1 cellular context compared by ENCODE assay signal in genomic region chr17:28488154-28488883, GRCh38.
A peak's percentile ranks its signal among the peaks of the same experiment; 100 is the strongest.
TF ChIP-seq lines count a peak whose summit lies in the region.

No MANE protein-coding gene starts in this region.

TF ChIP-seq in HepG2, 621 proteins besides CTCF, POLR2A, EP300 and RAD21 (continued from another document and continues in another):
- peak; percentile 92; the same call in 1 of the 2 replicates for TF ChIP-seq HNF1A (IDR thresholded peaks at IDR 0.05; ENCODE audit: low read depth)
- peak; percentile 90 for TF ChIP-seq HNF1A (CRISPR knock-in tag; IDR thresholded peaks at IDR 0.05; ENCODE audit: borderline replicate concordance)
- no peak for TF ChIP-seq MEIS1 (CRISPR knock-in tag; IDR thresholded peaks at IDR 0.05; ENCODE audit: borderline replicate concordance)
- no peak for TF ChIP-seq KMT2A (CRISPR knock-in tag; IDR thresholded peaks at IDR 0.05)
- TF ChIP-seq MTF2 (CRISPR knock-in tag; IDR thresholded peaks at IDR 0.05; ENCODE audit: borderline replicate concordance) = no peak
- TF ChIP-seq CHD4 (IDR thresholded peaks at IDR 0.05; ENCODE audit: borderline replicate concordance, low read length) = 0 out of 2 replicates have a peak, but pooled peaks have one; percentile 18
- 0 out of 2 replicates have a peak, but pooled peaks have one; percentile 19 for TF ChIP-seq ZMYM4 (CRISPR knock-in tag; IDR thresholded peaks at IDR 0.05)
- no peak for TF ChIP-seq RORA (CRISPR knock-in tag; IDR thresholded peaks at IDR 0.05)
- peak; percentile 34; the same call in 1 of the 2 replicates for TF ChIP-seq CEBPG (CRISPR knock-in tag; IDR thresholded peaks at IDR 0.05)
- TF ChIP-seq, protein P1, sequence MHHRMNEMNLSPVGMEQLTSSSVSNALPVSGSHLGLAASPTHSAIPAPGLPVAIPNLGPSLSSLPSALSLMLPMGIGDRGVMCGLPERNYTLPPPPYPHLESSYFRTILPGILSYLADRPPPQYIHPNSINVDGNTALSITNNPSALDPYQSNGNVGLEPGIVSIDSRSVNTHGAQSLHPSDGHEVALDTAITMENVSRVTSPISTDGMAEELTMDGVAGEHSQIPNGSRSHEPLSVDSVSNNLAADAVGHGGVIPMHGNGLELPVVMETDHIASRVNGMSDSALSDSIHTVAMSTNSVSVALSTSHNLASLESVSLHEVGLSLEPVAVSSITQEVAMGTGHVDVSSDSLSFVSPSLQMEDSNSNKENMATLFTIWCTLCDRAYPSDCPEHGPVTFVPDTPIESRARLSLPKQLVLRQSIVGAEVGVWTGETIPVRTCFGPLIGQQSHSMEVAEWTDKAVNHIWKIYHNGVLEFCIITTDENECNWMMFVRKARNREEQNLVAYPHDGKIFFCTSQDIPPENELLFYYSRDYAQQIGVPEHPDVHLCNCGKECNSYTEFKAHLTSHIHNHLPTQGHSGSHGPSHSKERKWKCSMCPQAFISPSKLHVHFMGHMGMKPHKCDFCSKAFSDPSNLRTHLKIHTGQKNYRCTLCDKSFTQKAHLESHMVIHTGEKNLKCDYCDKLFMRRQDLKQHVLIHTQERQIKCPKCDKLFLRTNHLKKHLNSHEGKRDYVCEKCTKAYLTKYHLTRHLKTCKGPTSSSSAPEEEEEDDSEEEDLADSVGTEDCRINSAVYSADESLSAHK (CRISPR knock-in tag; IDR thresholded peaks at IDR 0.05; ENCODE audit: borderline replicate concordance) = no peak
- no peak for TF ChIP-seq ELK4 (CRISPR knock-in tag; IDR thresholded peaks at IDR 0.05; ENCODE audit: borderline replicate concordance)
- TF ChIP-seq IRX3 (CRISPR knock-in tag; IDR thresholded peaks at IDR 0.05; ENCODE audit: borderline replicate concordance, low read depth) = no peak
- no peak for TF ChIP-seq BCL6 (CRISPR knock-in tag; IDR thresholded peaks at IDR 0.05)
- TF ChIP-seq DDIT3 (CRISPR knock-in tag; IDR thresholded peaks at IDR 0.05) = no peak
- no peak for TF ChIP-seq RBM39 (IDR thresholded peaks at IDR 0.05; ENCODE audit: low read depth, low read length, poor library complexity, severe bottlenecking)
- TF ChIP-seq, protein P2, sequence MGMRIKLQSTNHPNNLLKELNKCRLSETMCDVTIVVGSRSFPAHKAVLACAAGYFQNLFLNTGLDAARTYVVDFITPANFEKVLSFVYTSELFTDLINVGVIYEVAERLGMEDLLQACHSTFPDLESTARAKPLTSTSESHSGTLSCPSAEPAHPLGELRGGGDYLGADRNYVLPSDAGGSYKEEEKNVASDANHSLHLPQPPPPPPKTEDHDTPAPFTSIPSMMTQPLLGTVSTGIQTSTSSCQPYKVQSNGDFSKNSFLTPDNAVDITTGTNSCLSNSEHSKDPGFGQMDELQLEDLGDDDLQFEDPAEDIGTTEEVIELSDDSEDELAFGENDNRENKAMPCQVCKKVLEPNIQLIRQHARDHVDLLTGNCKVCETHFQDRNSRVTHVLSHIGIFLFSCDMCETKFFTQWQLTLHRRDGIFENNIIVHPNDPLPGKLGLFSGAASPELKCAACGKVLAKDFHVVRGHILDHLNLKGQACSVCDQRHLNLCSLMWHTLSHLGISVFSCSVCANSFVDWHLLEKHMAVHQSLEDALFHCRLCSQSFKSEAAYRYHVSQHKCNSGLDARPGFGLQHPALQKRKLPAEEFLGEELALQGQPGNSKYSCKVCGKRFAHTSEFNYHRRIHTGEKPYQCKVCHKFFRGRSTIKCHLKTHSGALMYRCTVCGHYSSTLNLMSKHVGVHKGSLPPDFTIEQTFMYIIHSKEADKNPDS (CRISPR knock-in tag; IDR thresholded peaks at IDR 0.05) = 0 out of 2 replicates have a peak, but pooled peaks have one; percentile 16
- TF ChIP-seq CCAR2 (optimal IDR thresholded peaks at IDR 0.05; ENCODE audit: low read depth, low read length) = no peak
- no peak for TF ChIP-seq SYNCRIP (IDR thresholded peaks at IDR 0.05; ENCODE audit: insufficient read depth, low read depth, low read length)
- TF ChIP-seq PHF21A (CRISPR knock-in tag; IDR thresholded peaks at IDR 0.05) = peak; percentile 44; the same call in 1 of the 2 replicates
- no peak for TF ChIP-seq TOE1 (CRISPR knock-in tag; IDR thresholded peaks at IDR 0.05)
- TF ChIP-seq ZNF260 (CRISPR knock-in tag; IDR thresholded peaks at IDR 0.05; ENCODE audit: borderline replicate concordance, low read depth) = no peak
- TF ChIP-seq ZNF282 (IDR thresholded peaks at IDR 0.05; ENCODE audit: partially characterized antibody) = no peak
- no peak for TF ChIP-seq ZMAT3 (CRISPR knock-in tag; conservative IDR thresholded peaks at IDR 0.05)
- no peak for TF ChIP-seq RELA (CRISPR knock-in tag; IDR thresholded peaks at IDR 0.05)
- TF ChIP-seq JUNB (CRISPR knock-in tag; IDR thresholded peaks at IDR 0.05; ENCODE audit: borderline replicate concordance) = no peak
- TF ChIP-seq NFIB (CRISPR knock-in tag; IDR thresholded peaks at IDR 0.05; ENCODE audit: borderline replicate concordance) = no peak
- TF ChIP-seq ZNF766 (CRISPR knock-in tag; IDR thresholded peaks at IDR 0.05; ENCODE audit: borderline replicate concordance) = no peak
- TF ChIP-seq, protein P3, sequence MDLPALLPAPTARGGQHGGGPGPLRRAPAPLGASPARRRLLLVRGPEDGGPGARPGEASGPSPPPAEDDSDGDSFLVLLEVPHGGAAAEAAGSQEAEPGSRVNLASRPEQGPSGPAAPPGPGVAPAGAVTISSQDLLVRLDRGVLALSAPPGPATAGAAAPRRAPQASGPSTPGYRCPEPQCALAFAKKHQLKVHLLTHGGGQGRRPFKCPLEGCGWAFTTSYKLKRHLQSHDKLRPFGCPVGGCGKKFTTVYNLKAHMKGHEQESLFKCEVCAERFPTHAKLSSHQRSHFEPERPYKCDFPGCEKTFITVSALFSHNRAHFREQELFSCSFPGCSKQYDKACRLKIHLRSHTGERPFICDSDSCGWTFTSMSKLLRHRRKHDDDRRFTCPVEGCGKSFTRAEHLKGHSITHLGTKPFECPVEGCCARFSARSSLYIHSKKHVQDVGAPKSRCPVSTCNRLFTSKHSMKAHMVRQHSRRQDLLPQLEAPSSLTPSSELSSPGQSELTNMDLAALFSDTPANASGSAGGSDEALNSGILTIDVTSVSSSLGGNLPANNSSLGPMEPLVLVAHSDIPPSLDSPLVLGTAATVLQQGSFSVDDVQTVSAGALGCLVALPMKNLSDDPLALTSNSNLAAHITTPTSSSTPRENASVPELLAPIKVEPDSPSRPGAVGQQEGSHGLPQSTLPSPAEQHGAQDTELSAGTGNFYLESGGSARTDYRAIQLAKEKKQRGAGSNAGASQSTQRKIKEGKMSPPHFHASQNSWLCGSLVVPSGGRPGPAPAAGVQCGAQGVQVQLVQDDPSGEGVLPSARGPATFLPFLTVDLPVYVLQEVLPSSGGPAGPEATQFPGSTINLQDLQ (CRISPR knock-in tag; IDR thresholded peaks at IDR 0.05) = no peak
- no peak for TF ChIP-seq IKZF4 (CRISPR knock-in tag; IDR thresholded peaks at IDR 0.05; ENCODE audit: borderline replicate concordance, low read depth, not compliant biosample characterization)
- no peak for TF ChIP-seq ZNF598 (CRISPR knock-in tag; IDR thresholded peaks at IDR 0.05; ENCODE audit: borderline replicate concordance)
- no peak for TF ChIP-seq ZC3H13 (CRISPR knock-in tag; IDR thresholded peaks at IDR 0.05)
- TF ChIP-seq MATR3 (CRISPR knock-in tag; IDR thresholded peaks at IDR 0.05) = no peak
- TF ChIP-seq ZNF567 (CRISPR knock-in tag; IDR thresholded peaks at IDR 0.05; ENCODE audit: borderline replicate concordance) = no peak
- no peak for TF ChIP-seq ATRX (CRISPR knock-in tag; IDR thresholded peaks at IDR 0.05; ENCODE audit: borderline replicate concordance)
- peak; percentile 47; the same call in 1 of the 2 replicates for TF ChIP-seq PITX1 (CRISPR knock-in tag; IDR thresholded peaks at IDR 0.05)
- no peak for TF ChIP-seq ZBTB8A (CRISPR knock-in tag; IDR thresholded peaks at IDR 0.05; ENCODE audit: borderline replicate concordance, low read depth)
- no peak for TF ChIP-seq NCOA5 (CRISPR knock-in tag; IDR thresholded peaks at IDR 0.05)
- no peak for TF ChIP-seq ZKSCAN5 (CRISPR knock-in tag; IDR thresholded peaks at IDR 0.05)
- TF ChIP-seq HIVEP1 (CRISPR knock-in tag; IDR thresholded peaks at IDR 0.05) = no peak
- TF ChIP-seq ZSCAN12 (CRISPR knock-in tag; IDR thresholded peaks at IDR 0.05) = no peak
- TF ChIP-seq, protein P4, sequence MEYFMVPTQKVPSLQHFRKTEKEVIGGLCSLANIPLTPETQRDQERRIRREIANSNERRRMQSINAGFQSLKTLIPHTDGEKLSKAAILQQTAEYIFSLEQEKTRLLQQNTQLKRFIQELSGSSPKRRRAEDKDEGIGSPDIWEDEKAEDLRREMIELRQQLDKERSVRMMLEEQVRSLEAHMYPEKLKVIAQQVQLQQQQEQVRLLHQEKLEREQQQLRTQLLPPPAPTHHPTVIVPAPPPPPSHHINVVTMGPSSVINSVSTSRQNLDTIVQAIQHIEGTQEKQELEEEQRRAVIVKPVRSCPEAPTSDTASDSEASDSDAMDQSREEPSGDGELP (IDR thresholded peaks at IDR 0.05; ENCODE audit: borderline replicate concordance, low read depth) = no peak
- TF ChIP-seq TBL1XR1 (IDR thresholded peaks at IDR 0.05; ENCODE audit: borderline replicate concordance, low read length, partially characterized antibody) = no peak
- TF ChIP-seq BCL3 (CRISPR knock-in tag; IDR thresholded peaks at IDR 0.05) = no peak
- TF ChIP-seq, protein P5, sequence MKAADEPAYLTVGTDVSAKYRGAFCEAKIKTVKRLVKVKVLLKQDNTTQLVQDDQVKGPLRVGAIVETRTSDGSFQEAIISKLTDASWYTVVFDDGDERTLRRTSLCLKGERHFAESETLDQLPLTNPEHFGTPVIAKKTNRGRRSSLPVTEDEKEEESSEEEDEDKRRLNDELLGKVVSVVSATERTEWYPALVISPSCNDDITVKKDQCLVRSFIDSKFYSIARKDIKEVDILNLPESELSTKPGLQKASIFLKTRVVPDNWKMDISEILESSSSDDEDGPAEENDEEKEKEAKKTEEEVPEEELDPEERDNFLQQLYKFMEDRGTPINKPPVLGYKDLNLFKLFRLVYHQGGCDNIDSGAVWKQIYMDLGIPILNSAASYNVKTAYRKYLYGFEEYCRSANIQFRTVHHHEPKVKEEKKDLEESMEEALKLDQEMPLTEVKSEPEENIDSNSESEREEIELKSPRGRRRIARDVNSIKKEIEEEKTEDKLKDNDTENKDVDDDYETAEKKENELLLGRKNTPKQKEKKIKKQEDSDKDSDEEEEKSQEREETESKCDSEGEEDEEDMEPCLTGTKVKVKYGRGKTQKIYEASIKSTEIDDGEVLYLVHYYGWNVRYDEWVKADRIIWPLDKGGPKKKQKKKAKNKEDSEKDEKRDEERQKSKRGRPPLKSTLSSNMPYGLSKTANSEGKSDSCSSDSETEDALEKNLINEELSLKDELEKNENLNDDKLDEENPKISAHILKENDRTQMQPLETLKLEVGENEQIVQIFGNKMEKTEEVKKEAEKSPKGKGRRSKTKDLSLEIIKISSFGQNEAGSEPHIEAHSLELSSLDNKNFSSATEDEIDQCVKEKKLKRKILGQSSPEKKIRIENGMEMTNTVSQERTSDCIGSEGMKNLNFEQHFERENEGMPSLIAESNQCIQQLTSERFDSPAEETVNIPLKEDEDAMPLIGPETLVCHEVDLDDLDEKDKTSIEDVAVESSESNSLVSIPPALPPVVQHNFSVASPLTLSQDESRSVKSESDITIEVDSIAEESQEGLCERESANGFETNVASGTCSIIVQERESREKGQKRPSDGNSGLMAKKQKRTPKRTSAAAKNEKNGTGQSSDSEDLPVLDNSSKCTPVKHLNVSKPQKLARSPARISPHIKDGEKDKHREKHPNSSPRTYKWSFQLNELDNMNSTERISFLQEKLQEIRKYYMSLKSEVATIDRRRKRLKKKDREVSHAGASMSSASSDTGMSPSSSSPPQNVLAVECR (CRISPR knock-in tag; IDR thresholded peaks at IDR 0.05; ENCODE audit: borderline replicate concordance) = peak; percentile 27; the same call in 1 of the 2 replicates
- TF ChIP-seq ZNF776 (CRISPR knock-in tag; IDR thresholded peaks at IDR 0.05) = no peak
- TF ChIP-seq ZFY (CRISPR knock-in tag; IDR thresholded peaks at IDR 0.05) = no peak
